ENCODE assay signal across 17 cellular contexts in genomic region chr1:99465176-99465900, GRCh38.
DNase-seq lines count a peak whose midpoint lies in the region; ATAC-seq and TF ChIP-seq lines count a peak whose summit lies in the region.
"Had no signal": no experiment of that assay in that cellular context is flagged by ENCODE, and none has a peak within 500 bp of the region (broad histone marks: within the 10 kb centered on the region; RNA-seq: fewer than 3 reads in every experiment).

No MANE protein-coding gene starts in this region.

- dilution Hi-C loops in IMR-90 (cut with HindIII; ENCODE audit: low sequenced_read_pairs, unreplicated experiment): no loop called here

- no peak overlapping the region; the same call in 1 of the 2 replicates for H4K91ac ChIP-seq in IMR-90 (ENCODE audit: insufficient read depth, low read depth, low read length)

- H3K27me3 ChIP-seq in IMR-90 (ENCODE audit: control insufficient read depth, insufficient read depth, low read length): no peaks in the 10 kb centered on the region
- H3K27me3 ChIP-seq: heart right ventricle, testis had no signal

- H3K14ac ChIP-seq in IMR-90 (replicated peaks; ENCODE audit: low read depth, low read length): no peak overlapping the region

- H3K4me2 ChIP-seq in IMR-90 (ENCODE audit: low read depth, low read length): 0 out of 2 replicates have a peak overlapping the region, but pooled peaks have one; percentile 4

- DNase-seq in AG10803 (ENCODE audit: low read depth) (peak; percentile 92), IMR-90 (peak; percentile 90), astrocyte of the hippocampus (ENCODE audit: low read depth, low spot score) (peak; percentile 47), hepatic stellate cell (ENCODE audit: low spot score) (peak; percentile 14), middle frontal gyrus (ENCODE audit: extremely low spot score, low spot score) (no peak), DMS79 treated with DMSO at 0.1 percent for 48 hours (lab: John Stamatoyannopoulos, UW) (no peak), HuH-7.5 (ENCODE audit: low spot score) (no peak)
- no peak for DNase-seq in stimulated activated CD4-positive, alpha-beta T cell treated with anti-CD3 and anti-CD28 coated beads, Interleukin-4, amount 100 ng/mL, for 24 hours
- DNase-seq: activated CD4-positive, alpha-beta T cell treated with anti-CD3 and anti-CD28 coated beads, Interleukin-2, amount 10 ng/mL, durations not matched to agents 7 days and 5 days; H7; heart right ventricle; KBM-7; lower lobe of right lung; NCI-H510A treated with DMSO at 0.1 percent for 48 hours; psoas muscle; testis had no signal

- no peak for TF ChIP-seq RAD21 in IMR-90 (IDR thresholded peaks at IDR 0.05; ENCODE audit: low read length)

- no peak overlapping the region for H3K9ac ChIP-seq in IMR-90 (ENCODE audit: low read depth, low read length)

- H4K5ac ChIP-seq in IMR-90 (ENCODE audit: low read depth, low read length): no peak overlapping the region

- no peaks in the 10 kb centered on the region for H3K9me3 ChIP-seq in IMR-90 (ENCODE audit: control insufficient read depth, insufficient read depth, low read length)
- H3K9me3 ChIP-seq: heart right ventricle, lower lobe of right lung, psoas muscle, testis had no signal

- in situ Hi-C loops in IMR-90 (cut with MboI; ENCODE audit: low sequenced_read_pairs): no loop called here

- H2BK15ac ChIP-seq in IMR-90 (ENCODE audit: low read depth, low read length): no peak overlapping the region

- no peak overlapping the region for H2BK5ac ChIP-seq in IMR-90 (ENCODE audit: low read depth, low read length, poor library complexity, severe bottlenecking)

- POLR2A ChIA-PET in IMR-90 (lab: Charles Lee; ENCODE audit: unreplicated experiment): no interaction called here

- TF ChIP-seq POLR2A in IMR-90 (IDR thresholded peaks at IDR 0.05; ENCODE audit: low read depth, low read length): no peak

- no TSS peak for BruUV-seq in IMR-90 (replicated peaks; lab: Mats Ljungman, UMichigan)

- intact Hi-C loops in IMR-90 (cut with micrococcal nuclease): no loop called here

- peak overlapping the region; percentile 35 for H2AK5ac ChIP-seq in IMR-90 (ENCODE audit: low read depth, low read length)

- 0 out of 2 replicates have a peak, but pooled peaks cover 3% of the 10 kb centered on the region for H3K9me1 ChIP-seq in IMR-90 (ENCODE audit: insufficient read depth, low read length)

- H2AK9ac ChIP-seq in IMR-90 (replicated peaks; ENCODE audit: low read depth, low read length, poor library complexity): no peak overlapping the region

- no peaks in the 10 kb centered on the region for H3K79me1 ChIP-seq in IMR-90 (ENCODE audit: low read depth in 1 of 2, low read length in 2 of 2)

- H3K36me3 ChIP-seq in IMR-90 (ENCODE audit: control insufficient read depth, insufficient read depth, low read length): no peaks in the 10 kb centered on the region
- H3K36me3 ChIP-seq: heart right ventricle, lower lobe of right lung had no signal

- H2AFZ ChIP-seq in IMR-90 (replicated peaks; ENCODE audit: low read length, poor library complexity): no peak overlapping the region

- H2BK120ac ChIP-seq in IMR-90 (ENCODE audit: low read depth, low read length): no peak overlapping the region; the same call in 1 of the 2 replicates

- no peak overlapping the region for H3K23ac ChIP-seq in IMR-90 (ENCODE audit: low read depth, low read length)

- H3K4me3 ChIP-seq in AG10803 (ENCODE audit: low read length) (no peak overlapping the region), IMR-90 (ENCODE audit: insufficient read depth, low read depth, low read length) (no peak overlapping the region)
- H3K4me3 ChIP-seq: coronary artery, heart right ventricle, lower lobe of right lung, psoas muscle, testis had no signal

- peaks cover 8% of the 10 kb centered on the region for H3K4me1 ChIP-seq in IMR-90 (ENCODE audit: control insufficient read depth, insufficient read depth, low read length)
- H3K4me1 ChIP-seq: heart right ventricle, lower lobe of right lung, psoas muscle, testis had no signal

- H2BK20ac ChIP-seq in IMR-90 (ENCODE audit: low read depth, low read length): no peak overlapping the region; the same call in 1 of the 2 replicates

- no peaks in the 10 kb centered on the region for H4K20me1 ChIP-seq in IMR-90 (ENCODE audit: insufficient read depth, low read length)

- H3K56ac ChIP-seq in IMR-90 (ENCODE audit: extremely low read depth, insufficient read depth, low read length): no peak overlapping the region

- no peak overlapping the region; a peak in 1 of 4 replicates for H4K8ac ChIP-seq in IMR-90 (ENCODE audit: low read depth in 2 of 2, low read length in 2 of 2)

- peak; percentile 93 for ATAC-seq in IMR-90 (ENCODE audit: low read depth)
- ATAC-seq: heart right ventricle, lower lobe of right lung, psoas muscle had no signal

- WGBS in IMR-90 (ENCODE audit: extremely low coverage in 2 of 2, insufficient read length in 1 of 2), 2 experiments: 83% methylated on average over 2 of the region's 3 CpGs; no CpG with 5 or more reads in 1 of the 2 experiments

- H3K4ac ChIP-seq in IMR-90 (ENCODE audit: low read depth, low read length): no peak overlapping the region

- no peak overlapping the region for H3K27ac ChIP-seq in IMR-90 (ENCODE audit: insufficient read depth, low read length)
- H3K27ac ChIP-seq: coronary artery, heart right ventricle, lower lobe of right lung, psoas muscle, testis had no signal

- CTCF ChIA-PET in IMR-90 (lab: Yijun Ruan, JAX): interaction anchor here (0.6 to 0.7 kb wide), 2 partner anchors 13 to 285 kb away, joined by 3 read pairs; no protein-coding TSS in a partner anchor

- 0 out of 2 replicates have a peak overlapping the region, but pooled peaks have one; percentile 43 for H3K18ac ChIP-seq in IMR-90 (ENCODE audit: low read depth, low read length)

- TF ChIP-seq CTCF in AG10803 (conservative IDR thresholded peaks at IDR 0.05; ENCODE audit: low read length) (peak; percentile 11; the same call in 1 of the 2 replicates), IMR-90 (conservative IDR thresholded peaks at IDR 0.05; ENCODE audit: low read depth, low read length) (no peak)

TF ChIP-seq in IMR-90, 13 proteins besides CTCF, POLR2A, EP300 and RAD21:
- TF ChIP-seq CEBPB (IDR thresholded peaks at IDR 0.05; ENCODE audit: low read depth, low read length) (peak; percentile 62; the same call in 1 of the 2 replicates), BHLHE40 (IDR thresholded peaks at IDR 0.05; ENCODE audit: low read depth, low read length) (peak; percentile 54), CHD1 (IDR thresholded peaks at IDR 0.05; ENCODE audit: low read depth, low read length) (no peak), MAZ (IDR thresholded peaks at IDR 0.05; ENCODE audit: borderline replicate concordance, low read depth, low read length) (no peak), FOS (IDR thresholded peaks at IDR 0.05; ENCODE audit: low read depth, low read length) (peak; percentile 83)
TF ChIP-seq in IMR-90: peak in this region for 3.

Comparison
In these comparisons a context has a peak if more than half of its experiments do, and no peak if none do; other contexts are left out.
1. DNase-seq: peak in AG10803 (single experiment), IMR-90 (single experiment), astrocyte of the hippocampus (single experiment) and hepatic stellate cell (single experiment); none in middle frontal gyrus (single experiment), DMS79 treated with DMSO at 0.1 percent for 48 hours (single experiment), stimulated activated CD4-positive, alpha-beta T cell treated with anti-CD3 and anti-CD28 coated beads, Interleukin-4, amount 100 ng/mL, for 24 hours (single experiment) and HuH-7.5 (single experiment).